Comparison of ENCODE assay signal across 11 cellular contexts in genomic region chr6:44704240-44705150, GRCh38.
DNase-seq lines count a peak whose midpoint lies in the region; ATAC-seq lines count a peak whose summit lies in the region.
"Had no signal": no experiment of that assay in that cellular context is flagged by ENCODE, and none has a peak within 500 bp of the region (broad histone marks: within the 10 kb centered on the region; RNA-seq: fewer than 3 reads in every experiment).

No MANE protein-coding gene starts in this region.

- no peaks in the 10 kb centered on the region for H3K9me3 Mint-ChIP-seq in activated CD8-positive, alpha-beta T cell treated with anti-CD3 and anti-CD28 coated beads, Interleukin-2, amount 10 ng/mL, durations not matched to agents 7 days and 5 days (ENCODE audit: insufficient read depth)

- intact Hi-C loops in cardiac septum (cut with DNase I) = loop anchor here (10.0 kb wide), 1 partner anchor 140 kb away; no protein-coding TSS in a partner anchor
- intact Hi-C loops in Right ventricle myocardium inferior (cut with DNase I) = no loop called here

- DNase-seq in activated CD8-positive, alpha-beta T cell treated with anti-CD3 and anti-CD28 coated beads, Interleukin-2, amount 10 ng/mL, durations not matched to agents 7 days and 5 days = peak; percentile 30
- DNase-seq in stimulated activated CD8-positive, alpha-beta memory T cell treated with anti-CD3 and anti-CD28 coated beads, Interleukin-12 subunit alpha, Interleukin-12 subunit beta, amount 100 ng/mL, for 24 hours (ENCODE audit: extremely low read depth) = peak; percentile 10
- no peak for DNase-seq in cardiac septum (ENCODE audit: low spot score)
- DNase-seq in Right ventricle myocardium inferior (ENCODE audit: missing footprints) = no peak
- DNase-seq: cerebellar nuclear complex, COR-L47, NCI-H748 treated with DMSO at 0.1 percent for 48 hours had no signal

- ATAC-seq in GM19455 (IDR thresholded peaks at IDR 0.05; ENCODE audit: unreplicated experiment) = peak; percentile 59
- peak; percentile 77 for ATAC-seq in HG03045 (IDR thresholded peaks at IDR 0.05; ENCODE audit: unreplicated experiment)
- peak; percentile 30 for ATAC-seq in activated CD8-positive, alpha-beta T cell treated with anti-CD3 and anti-CD28 coated beads, Interleukin-2, amount 10 ng/mL, durations not matched to agents 7 days and 5 days
- ATAC-seq in GM21737 (IDR thresholded peaks at IDR 0.05; ENCODE audit: unreplicated experiment) = no peak
- no peak for ATAC-seq in Right ventricle myocardium inferior
- ATAC-seq: esophagus mucosa had no signal

- H3K4me3 Mint-ChIP-seq in activated CD8-positive, alpha-beta T cell treated with anti-CD3 and anti-CD28 coated beads, Interleukin-2, amount 10 ng/mL, durations not matched to agents 7 days and 5 days = no peak overlapping the region

- CTCF ChIA-PET in activated CD8-positive, alpha-beta T cell treated with anti-CD3 and anti-CD28 coated beads, Interleukin-2, amount 10 ng/mL, durations not matched to agents 7 days and 5 days (lab: Charles Lee) = no interaction called here

- no peaks in the 10 kb centered on the region for H3K27me3 Mint-ChIP-seq in activated CD8-positive, alpha-beta T cell treated with anti-CD3 and anti-CD28 coated beads, Interleukin-2, amount 10 ng/mL, durations not matched to agents 7 days and 5 days (ENCODE audit: low read depth)

- H3K4me1 Mint-ChIP-seq in activated CD8-positive, alpha-beta T cell treated with anti-CD3 and anti-CD28 coated beads, Interleukin-2, amount 10 ng/mL, durations not matched to agents 7 days and 5 days (ENCODE audit: low read depth) = peaks cover 6% of the 10 kb centered on the region

- POLR2A ChIA-PET in activated CD8-positive, alpha-beta T cell treated with anti-CD3 and anti-CD28 coated beads, Interleukin-2, amount 10 ng/mL, durations not matched to agents 7 days and 5 days (lab: Charles Lee) = no interaction called here

- peak overlapping the region; percentile 40 for H3K27ac Mint-ChIP-seq in activated CD8-positive, alpha-beta T cell treated with anti-CD3 and anti-CD28 coated beads, Interleukin-2, amount 10 ng/mL, durations not matched to agents 7 days and 5 days

- H3K36me3 Mint-ChIP-seq in activated CD8-positive, alpha-beta T cell treated with anti-CD3 and anti-CD28 coated beads, Interleukin-2, amount 10 ng/mL, durations not matched to agents 7 days and 5 days (ENCODE audit: low read depth) = no peaks in the 10 kb centered on the region

Comparison
In these comparisons a context has a peak if more than half of its experiments do, and no peak if none do; other contexts are left out.
1. ATAC-seq: peak in GM19455 (single experiment), HG03045 (single experiment) and activated CD8-positive, alpha-beta T cell treated with anti-CD3 and anti-CD28 coated beads, Interleukin-2, amount 10 ng/mL, durations not matched to agents 7 days and 5 days (single experiment); none in GM21737 (single experiment) and Right ventricle myocardium inferior (single experiment).
2. DNase-seq: peak in activated CD8-positive, alpha-beta T cell treated with anti-CD3 and anti-CD28 coated beads, Interleukin-2, amount 10 ng/mL, durations not matched to agents 7 days and 5 days (single experiment) and stimulated activated CD8-positive, alpha-beta memory T cell treated with anti-CD3 and anti-CD28 coated beads, Interleukin-12 subunit alpha, Interleukin-12 subunit beta, amount 100 ng/mL, for 24 hours (single experiment); none in cardiac septum (single experiment) and Right ventricle myocardium inferior (single experiment).